ENCODE assay signal across 8 cellular contexts in genomic region chr22:29305836-29306174, GRCh38. TPM values are rescaled to one million over a fixed set of nuclear protein-coding genes. Genes with fewer than 3 reads are reported as not detected.
DNase-seq lines count a peak whose midpoint lies in the region; ATAC-seq and TF ChIP-seq lines count a peak whose summit lies in the region.

No MANE protein-coding gene starts in this region.

- DNase-seq in AG04449 (ENCODE audit: low read depth, low spot score) (no peak), HFFc6 (no peak), naive B cell (no peak), NCI-H1417 (lab: John Stamatoyannopoulos, UW) (no peak), NCI-H526 (lab: John Stamatoyannopoulos, UW) (no peak)
- DNase-seq in effector CD4-positive, alpha-beta T cell: no peak
- no peak for DNase-seq in activated effector memory CD4-positive, alpha-beta T cell treated with Interleukin-2 at 50 U/mL for 16 hours

- TF ChIP-seq CTCF in AG04449 (IDR thresholded peaks at IDR 0.05; ENCODE audit: insufficient read depth, low read length, missing control alignments) (no peak), HFFc6 (IDR thresholded peaks at IDR 0.05) (no peak), brain (conservative IDR thresholded peaks at IDR 0.05) (no peak)

- H3K27ac Mint-ChIP-seq in HFFc6: peak overlapping the region; percentile 82
- peak overlapping the region in 4 of 5 experiments; percentile 20 to 87 (median 75) for H3K27ac Mint-ChIP-seq in brain
- peak overlapping the region in 1 of 6 donors; percentile 33 for H3K27ac Mint-ChIP-seq in naive B cell

- peaks cover 9% of the 10 kb centered on the region for H3K27me3 Mint-ChIP-seq in HFFc6 (ENCODE audit: insufficient read depth)
- peaks cover 4% of the 10 kb centered on the region for H3K27me3 Mint-ChIP-seq in brain
- H3K27me3 Mint-ChIP-seq in naive B cell: peaks cover 9 to 52% (median 31%) of the 10 kb centered on the region in 3 donors

- peak overlapping the region; percentile 62 for H3K4me3 ChIP-seq in AG04449 (ENCODE audit: low read depth, low read length)

- ATAC-seq in naive B cell (ENCODE audit: low read depth in 2 of 2): peak in 1 of 2 donors; percentile 3

- H3K9me3 Mint-ChIP-seq in HFFc6: no peaks in the 10 kb centered on the region
- H3K9me3 Mint-ChIP-seq in brain: no peaks in the 10 kb centered on the region
- H3K9me3 Mint-ChIP-seq in naive B cell: no peaks in the 10 kb centered on the region

- H3K4me3 Mint-ChIP-seq in HFFc6 (peak overlapping the region; percentile 88), brain (peak overlapping the region; percentile 79 to 86 (median 83)), naive B cell (peak overlapping the region; percentile 21 to 88 (median 81))

- H3K36me3 Mint-ChIP-seq in HFFc6 (ENCODE audit: low read depth): peaks cover 10% of the 10 kb centered on the region; the same call in 1 of the 2 replicates
- H3K36me3 Mint-ChIP-seq in brain: peaks cover 2% of the 10 kb centered on the region
- H3K36me3 Mint-ChIP-seq in naive B cell: peaks cover 0 to 6% of the 10 kb centered on the region in 2 donors

- POLR2A ChIA-PET in AG04449 (lab: Yijun Ruan, JAX): interaction anchor here (0.6 kb wide), 2 partner anchors 234 to 286 kb away, joined by 3 read pairs; no protein-coding TSS in a partner anchor

- peaks cover 13% of the 10 kb centered on the region for H3K4me1 Mint-ChIP-seq in HFFc6 (ENCODE audit: low read depth)
- peaks cover 37% of the 10 kb centered on the region for H3K4me1 Mint-ChIP-seq in brain
- peaks cover 24 to 37% (median 27%) of the 10 kb centered on the region in 3 donors for H3K4me1 Mint-ChIP-seq in naive B cell

- CTCF ChIA-PET in AG04449 (lab: Yijun Ruan, JAX): interaction anchor here (0.9 to 4.3 kb wide), 20 partner anchors 8 to 224 kb away, joined by 3 to 48 read pairs (median 6); no protein-coding TSS in a partner anchor

RNA-seq across cellular contexts. Expression of gene GAS2L1, which starts 0.6 kb away (rescaled TPM):
- 10 to 100 TPM; 40.5 to 48.8 (median 43.3) TPM for total RNA-seq in HFFc6 (2021; fragmentation: NEBNext Ultra II Directional; extraction: Animal tissue kit (Norgen Biotek cat#: 25700))
- polyA plus RNA-seq in brain (ENCODE audit: insufficient read depth, low read depth, low replicate concordance): 20.4 TPM
- 1 to 10 TPM in 3 of 6 donors, under 1 TPM in 2, not detected in 1; 0.39 to 1.2 (median 1.0) TPM for polyA plus RNA-seq in naive B cell (ENCODE audit: low read depth in 6 of 6)

RNA-seq across cellular contexts. Expression of gene RASL10A, which starts 9.7 kb away (rescaled TPM):
- under 1 TPM in 2 of 6 experiments, not detected in 4; 0.24 to 0.28 TPM for total RNA-seq in HFFc6 (2021; fragmentation: NEBNext Ultra II Directional; extraction: Animal tissue kit (Norgen Biotek cat#: 25700))
- 6.5 TPM for polyA plus RNA-seq in brain (ENCODE audit: insufficient read depth, low read depth, low replicate concordance)
- polyA plus RNA-seq in naive B cell (ENCODE audit: low read depth in 6 of 6): not detected

RNA-seq across cellular contexts. Expression of gene EWSR1, which starts 37.7 kb away (rescaled TPM):
- 100 to 1,000 TPM; 200 to 291 (median 270) TPM for total RNA-seq in HFFc6 (2021; fragmentation: NEBNext Ultra II Directional; extraction: Animal tissue kit (Norgen Biotek cat#: 25700))
- polyA plus RNA-seq in brain (ENCODE audit: insufficient read depth, low read depth, low replicate concordance) (173 TPM), naive B cell (ENCODE audit: low read depth in 6 of 6) (100 to 1,000 TPM; 175 to 252 (median 194) TPM)

RNA-seq across cellular contexts. Expression of gene RHBDD3, which starts 38.0 kb away (rescaled TPM):
- 10 to 100 TPM; 19.4 to 24.0 (median 21.0) TPM for total RNA-seq in HFFc6 (2021; fragmentation: NEBNext Ultra II Directional; extraction: Animal tissue kit (Norgen Biotek cat#: 25700))
- 20.4 TPM for polyA plus RNA-seq in brain (ENCODE audit: insufficient read depth, low read depth, low replicate concordance)
- 1 to 10 TPM in 4 of 6 donors, under 1 TPM in 1, not detected in 1; 0.72 to 4.2 (median 2.9) TPM for polyA plus RNA-seq in naive B cell (ENCODE audit: low read depth in 6 of 6)
